Comparison of ENCODE assay signal across 25 cellular contexts in the genomic region with DNA sequence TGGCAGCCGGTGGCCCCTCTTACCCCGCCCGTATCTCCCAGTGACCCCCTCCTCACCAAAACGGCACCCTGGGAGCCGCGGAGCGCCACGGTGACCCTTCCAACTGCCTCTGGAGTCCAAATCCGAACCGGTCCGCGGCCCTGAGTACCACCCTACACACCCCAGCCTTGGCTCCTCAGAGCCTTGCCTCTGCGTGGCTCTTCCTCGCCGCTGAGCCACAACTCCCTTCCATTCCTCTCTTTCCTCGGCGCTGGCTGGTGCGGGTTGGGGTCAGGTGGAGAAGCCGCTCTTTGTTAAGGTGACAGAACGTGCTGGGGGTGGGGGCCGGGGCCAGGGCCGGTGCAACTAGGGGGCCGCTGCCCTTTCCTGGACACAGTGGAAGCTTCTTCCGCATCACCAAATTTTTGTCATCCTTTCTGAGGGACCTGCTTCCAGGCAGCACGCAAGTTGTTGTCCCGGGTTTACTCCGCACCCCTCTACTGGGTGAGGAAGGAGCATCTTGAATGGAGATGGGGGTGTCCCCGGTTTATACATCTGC. TPM values are rescaled to one million over a fixed set of nuclear protein-coding genes. Genes with fewer than 3 reads are reported as not detected.
"Had no signal": no experiment of that assay in that cellular context is flagged by ENCODE, and none has a peak within 500 bp of the region (broad histone marks: within the 10 kb centered on the region; RNA-seq: fewer than 3 reads in every experiment).

No MANE protein-coding gene starts in this region.

- H3K79me2 ChIP-seq: hepatocyte had no signal

- H3K27ac ChIP-seq: epithelial cell of prostate, hepatocyte, pancreas, right lobe of liver, thyroid gland had no signal

- H3K4me2 ChIP-seq: smooth muscle cell had no signal

- H3K9me3 Mint-ChIP-seq: activated naive CD4-positive, alpha-beta T cell treated with anti-CD3 and anti-CD28 coated beads, Interleukin-2, amount 50 U/mL, for 24 hours; activated T-cell treated with anti-CD3 and anti-CD28 coated beads, Interleukin-2, amount 50 U/mL, for 4 hours; endodermal cell had no signal

- H3K4me3 Mint-ChIP-seq: activated naive CD4-positive, alpha-beta T cell treated with anti-CD3 and anti-CD28 coated beads, Interleukin-2, amount 50 U/mL, for 24 hours had no signal

- H2AFZ ChIP-seq: hepatocyte had no signal

- H3K36me3 ChIP-seq: pancreas, right lobe of liver, thyroid gland had no signal

- DNase-seq: activated CD4-positive, alpha-beta T cell treated with anti-CD3 and anti-CD28 coated beads, Interleukin-2, amount 50 U/mL, for 1 hour; activated CD4-positive, CD25-positive, alpha-beta regulatory T cell treated with anti-CD3 and anti-CD28 coated beads, Interleukin-2, amount 50 U/mL, for 72 hours; activated CD8-positive, alpha-beta memory T cell treated with anti-CD3 and anti-CD28 coated beads, Interleukin-2, amount 50 U/mL, for 4 hours; activated effector memory CD4-positive, alpha-beta T cell treated with Interleukin-2 at 50 U/mL for 16 hours; activated T-cell treated with anti-CD3 and anti-CD28 coated beads, Interleukin-2, amount 50 U/mL, for 4 hours; amniotic stem cell; foreskin fibroblast; kidney; pancreas; right lobe of liver; stimulated activated naive CD4-positive, alpha-beta T cell treated with Interleukin-2 at 50 U/mL for 16 hours; T-helper 1 cell; T1000; thyroid gland had no signal

- H3K36me3 Mint-ChIP-seq: activated naive CD4-positive, alpha-beta T cell treated with anti-CD3 and anti-CD28 coated beads, Interleukin-2, amount 50 U/mL, for 24 hours had no signal

- H3K4me3 ChIP-seq: hepatocyte, pancreas, right lobe of liver, smooth muscle cell, thyroid gland had no signal

- ATAC-seq: activated T-cell treated with anti-CD3 and anti-CD28 coated beads, Interleukin-2, amount 50 U/mL, for 4 hours; pancreas had no signal

- H3K9me3 ChIP-seq: pancreas, right lobe of liver, thyroid gland had no signal

- H3K27ac Mint-ChIP-seq: activated naive CD4-positive, alpha-beta T cell treated with anti-CD3 and anti-CD28 coated beads, Interleukin-2, amount 50 U/mL, for 24 hours; endodermal cell had no signal

RNA-seq across cellular contexts. Expression of a gene that starts 6.5 kb away (rescaled TPM):
- total RNA-seq: activated T-cell treated with anti-CD3 and anti-CD28 coated beads, Interleukin-2, amount 50 U/mL, for 4 hours; dermis microvascular lymphatic vessel endothelial cell; endodermal cell; left lobe of liver; lung microvascular endothelial cell; myocyte; pulmonary artery endothelial cell; right lobe of liver; smooth muscle cell; ureter had no signal
- polyA plus RNA-seq: smooth muscle cell had no signal
